ENCODE assay signal across 27 cellular contexts in the genomic region with DNA sequence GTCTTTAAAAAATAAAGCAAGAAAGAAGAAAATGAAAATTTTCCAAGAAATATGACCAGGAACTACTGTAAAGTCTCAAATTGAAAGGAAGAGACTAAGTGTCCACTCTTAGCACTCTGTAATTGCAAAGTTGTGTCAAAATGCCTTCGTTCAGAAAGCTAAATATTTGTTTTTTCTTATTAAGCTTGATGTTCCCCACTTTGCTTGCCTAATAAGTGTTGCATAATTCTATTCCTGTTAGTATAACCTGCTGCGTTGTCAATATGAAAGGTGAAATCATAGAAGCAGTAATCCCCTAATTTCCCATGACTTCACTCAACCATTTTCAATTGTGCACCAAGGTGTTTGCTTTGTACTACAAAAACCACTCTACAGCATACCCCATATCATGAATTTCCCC.
"Had no signal": no experiment of that assay in that cellular context is flagged by ENCODE, and none has a peak within 500 bp of the region (broad histone marks: within the 10 kb centered on the region; RNA-seq: fewer than 3 reads in every experiment).

No MANE protein-coding gene starts in this region.

- DNase-seq: stimulated activated CD4-positive, alpha-beta T cell treated with anti-CD3 and anti-CD28 coated beads, Interleukin-2, amount 100 ng/mL, for 48 hours; stimulated activated CD4-positive, alpha-beta T cell treated with anti-CD3 and anti-CD28 coated beads, Interleukin-4, amount 100 ng/mL, for 1 hour; stimulated activated CD4-positive, alpha-beta T cell treated with anti-CD3 and anti-CD28 coated beads, Interleukin-4, amount 100 ng/mL, for 24 hours; stimulated activated CD4-positive, alpha-beta T cell treated with anti-CD3 and anti-CD28 coated beads, Interleukin-4, amount 100 ng/mL, for 4 hours; stimulated activated CD8-positive, alpha-beta memory T cell treated with anti-CD3 and anti-CD28 coated beads, Interleukin-4, amount 100 ng/mL, for 48 hours; stimulated activated naive B cell treated with anti-CD40 and anti-IgM and Interleukin-4, amounts not matched to agents 10 μg/mL and 1 μg/mL and 100 μg/mL, for 72 hours; stimulated activated naive CD4-positive, alpha-beta T cell; stimulated activated naive CD4-positive, alpha-beta T cell treated with Interleukin-2 at 50 U/mL for 16 hours; stimulated activated naive CD8-positive, alpha-beta T cell treated with anti-CD3 and anti-CD28 coated beads, Interleukin-15, amount 100 ng/mL, for 72 hours; stimulated activated naive CD8-positive, alpha-beta T cell treated with anti-CD3 and anti-CD28 coated beads, Interleukin-15, Interleukin-2, amounts not matched to agents 100 U/mL and 50 U/mL, for 24 hours; stomach; substantia nigra; testis; thyroid gland; tibial artery; transverse colon; trophoblast cell; upper lobe of left lung; upper lobe of right lung; uterus had no signal

- H3K27ac ChIP-seq: stomach, suprapubic skin, testis, thoracic aorta, thyroid gland, tibial artery, tibial nerve, transverse colon, upper lobe of left lung, upper lobe of right lung, uterus, vagina had no signal

- FAIRE-seq: urothelium cell line had no signal

- ATAC-seq: stimulated activated effector memory CD8-positive, alpha-beta T cell treated with anti-CD3 and anti-CD28 coated beads, Interleukin-12 subunit alpha, Interleukin-12 subunit beta, amount 100 ng/mL, for 72 hours; stimulated activated memory B cell treated with anti-CD40 and anti-IgM and Interleukin-4, amounts not matched to agents 10 μg/mL and 1 μg/mL and 100 μg/mL, for 72 hours; stimulated activated naive B cell treated with anti-CD40 and anti-IgM and Interleukin-4, amounts not matched to agents 10 μg/mL and 1 μg/mL and 100 μg/mL, for 72 hours; stimulated activated naive CD8-positive, alpha-beta T cell treated with anti-CD3 and anti-CD28 coated beads, Interleukin-15, amount 100 ng/mL, for 72 hours; stimulated activated naive CD8-positive, alpha-beta T cell treated with anti-CD3 and anti-CD28 coated beads, Interleukin-15, Interleukin-2, amounts not matched to agents 100 U/mL and 50 U/mL, for 24 hours; upper lobe of right lung had no signal

- H3K4me3 ChIP-seq: stomach, suprapubic skin, testis, thoracic aorta, thyroid gland, tibial artery, tibial nerve, transverse colon, upper lobe of left lung, upper lobe of right lung, uterus, vagina had no signal

- H3K9me3 ChIP-seq: stomach, suprapubic skin, testis, thoracic aorta, thyroid gland, tibial artery, tibial nerve, transverse colon, upper lobe of left lung, upper lobe of right lung, uterus, vagina had no signal

- H3K36me3 ChIP-seq: stomach, suprapubic skin, thoracic aorta, thyroid gland, tibial artery, tibial nerve, transverse colon, upper lobe of left lung, upper lobe of right lung, uterus, vagina had no signal

- H3K4me1 ChIP-seq: stomach, suprapubic skin, testis, thyroid gland, tibial nerve, transverse colon, upper lobe of left lung, upper lobe of right lung, uterus, vagina had no signal

- H3K27me3 ChIP-seq: stomach, suprapubic skin, testis, thyroid gland, tibial artery, tibial nerve, transverse colon, upper lobe of left lung, upper lobe of right lung, uterus, vagina had no signal
